Comparison of ENCODE assay signal across 13 cellular contexts in the genomic region with DNA sequence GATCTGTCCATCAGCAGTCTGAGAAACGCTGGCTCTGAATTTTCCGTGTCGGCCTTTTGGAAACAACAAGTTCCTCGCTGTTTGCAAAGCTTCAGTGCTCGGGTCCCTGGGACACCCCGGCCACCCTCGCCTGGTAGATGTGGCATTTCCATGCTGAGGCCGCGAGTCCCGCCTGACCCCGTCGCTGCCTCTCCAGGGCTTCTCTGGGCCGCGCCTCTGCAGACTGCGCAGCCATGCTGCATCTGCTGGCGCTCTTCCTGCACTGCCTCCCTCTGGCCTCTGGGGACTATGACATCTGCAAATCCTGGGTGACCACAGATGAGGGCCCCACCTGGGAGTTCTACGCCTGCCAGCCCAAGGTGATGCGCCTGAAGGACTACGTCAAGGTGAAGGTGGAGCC. TPM values are rescaled to one million over a fixed set of nuclear protein-coding genes. Genes with fewer than 3 reads are reported as not detected.
A peak's percentile ranks its signal among the peaks of the same experiment; 100 is the strongest.
DNase-seq lines count a peak whose midpoint lies in the region; ATAC-seq and TF ChIP-seq lines count a peak whose summit lies in the region.
"Had no signal": no experiment of that assay in that cellular context is flagged by ENCODE, and none has a peak within 500 bp of the region (broad histone marks: within the 10 kb centered on the region; RNA-seq: fewer than 3 reads in every experiment).

No MANE protein-coding gene starts in this region.

- no peak for ATAC-seq in GM18867 (IDR thresholded peaks at IDR 0.05; ENCODE audit: unreplicated experiment)
- ATAC-seq: activated CD4-positive, CD25-positive, alpha-beta regulatory T cell treated with anti-CD3 and anti-CD28 coated beads, Interleukin-2, amount 50 U/mL, for 24 hours had no signal

- H3F3A ChIP-seq in SU-DHL-6 (ENCODE audit: insufficient read depth), result no peaks in the 10 kb centered on the region

- DNase-seq in AG09309 (ENCODE audit: low read depth) (no peak), GM06990 (ENCODE audit: extremely low read depth, insufficient read length) (no peak), hepatocyte (ENCODE audit: low spot score) (peak; percentile 32), coronary artery (ENCODE audit: low spot score) (no peak), SHP77 treated with DMSO at 0.1 percent for 48 hours (lab: John Stamatoyannopoulos, UW) (no peak), transverse colon (no peak)
- DNase-seq: DMS79; Kasumi-1; naive thymus-derived CD8-positive, alpha-beta T cell; uterus had no signal

- H3K27ac ChIP-seq in SU-DHL-6 (ENCODE audit: low read depth, low read length), result no peak overlapping the region
- H3K27ac ChIP-seq in hepatocyte, result no peak overlapping the region
- no peak overlapping the region for H3K27ac ChIP-seq in coronary artery
- no peak overlapping the region for H3K27ac ChIP-seq in transverse colon
- H3K27ac ChIP-seq: uterus had no signal

- H3K4me3 ChIP-seq in AG09309 (ENCODE audit: control insufficient read depth, low read depth, low read length) (no peak overlapping the region), GM06990 (replicated peaks; ENCODE audit: low read depth, low read length) (no peak overlapping the region), SU-DHL-6 (ENCODE audit: insufficient read depth, low read length, poor library complexity, severe bottlenecking) (no peak overlapping the region), hepatocyte (no peak overlapping the region), coronary artery (no peak overlapping the region), transverse colon (no peak overlapping the region)
- H3K4me3 ChIP-seq: uterus had no signal

- H3K4me2 ChIP-seq in SU-DHL-6 (ENCODE audit: low read depth, low read length, poor library complexity, severe bottlenecking) (no peak overlapping the region), hepatocyte (no peak overlapping the region)

- in situ Hi-C loops in transverse colon (cut with MboI; ENCODE audit: low pct_ligation_motif_present in 1 of 4, low pct_unique_long_range_greater_than_20kb in 1 of 4, low sequenced_read_pairs in 3 of 4), result no loop called here

- no peak for TF ChIP-seq EP300 in transverse colon (IDR thresholded peaks at IDR 0.05; ENCODE audit: low read depth)

- intact Hi-C loops in transverse colon (cut with DNase I; ENCODE audit: low total_unique reads), result no loop called here

- no peak overlapping the region for H3K9ac ChIP-seq in SU-DHL-6 (ENCODE audit: low read length)

- no peaks in the 10 kb centered on the region for H3K9me3 ChIP-seq in SU-DHL-6 (ENCODE audit: insufficient read depth, low read length)
- H3K9me3 ChIP-seq in hepatocyte (ENCODE audit: low read depth), result no peaks in the 10 kb centered on the region
- H3K9me3 ChIP-seq in transverse colon, result no peaks in the 10 kb centered on the region
- H3K9me3 ChIP-seq: uterus had no signal

- H4K20me1 ChIP-seq in SU-DHL-6 (ENCODE audit: low read depth, low read length) (no peaks in the 10 kb centered on the region), hepatocyte (ENCODE audit: insufficient read depth, poor library complexity, severe bottlenecking) (no peaks in the 10 kb centered on the region)

- TF ChIP-seq CTCF in AG09309 (IDR thresholded peaks at IDR 0.05; ENCODE audit: control insufficient read depth, insufficient read depth, low read depth, low read length, missing control alignments), result peak; percentile 5
- TF ChIP-seq CTCF in GM06990 (IDR thresholded peaks at IDR 0.05; ENCODE audit: insufficient read depth, low read length, poor library complexity, severe bottlenecking), result peak; percentile 65
- TF ChIP-seq CTCF in SU-DHL-6 (IDR thresholded peaks at IDR 0.05; ENCODE audit: insufficient read depth, low read length, poor library complexity, severe bottlenecking), result peak; percentile 11
- peak; percentile 27 for TF ChIP-seq CTCF in hepatocyte (IDR thresholded peaks at IDR 0.05; ENCODE audit: poor library complexity)
- no peak for TF ChIP-seq CTCF in coronary artery (IDR thresholded peaks at IDR 0.05)
- TF ChIP-seq CTCF in transverse colon (IDR thresholded peaks at IDR 0.05), result peak in 1 of 5 experiments; percentile 14

- WGBS in hepatocyte (ENCODE audit: low lambda C conversion rate, missing lambda C conversion rate), result 58% methylated on average over 19 of the region's 19 CpGs
- WGBS in transverse colon (ENCODE audit: low coverage in 1 of 2), 2 donors, result 73% methylated on average over 19 of the region's 19 CpGs; no CpG with 5 or more reads in 1 of the 2 donors

- H3K36me3 ChIP-seq in GM06990 (ENCODE audit: control insufficient read depth, insufficient read depth, low read length) (no peaks in the 10 kb centered on the region), SU-DHL-6 (ENCODE audit: low read length) (no peaks in the 10 kb centered on the region), hepatocyte (replicated peaks; ENCODE audit: insufficient read depth, low read depth) (no peaks in the 10 kb centered on the region), transverse colon (no peaks in the 10 kb centered on the region)
- H3K36me3 ChIP-seq: uterus had no signal

- H3K27me3 ChIP-seq in GM06990 (replicated peaks; ENCODE audit: control insufficient read depth, insufficient read depth, low read length) (peaks cover 2% of the 10 kb centered on the region), SU-DHL-6 (ENCODE audit: low read length) (no peaks in the 10 kb centered on the region), hepatocyte (peaks cover 70% of the 10 kb centered on the region), transverse colon (peaks cover 82% of the 10 kb centered on the region)

- H2AFZ ChIP-seq in SU-DHL-6 (ENCODE audit: low read depth, low read length, severe bottlenecking) (no peak overlapping the region), hepatocyte (no peak overlapping the region)

- H3K79me2 ChIP-seq in SU-DHL-6 (ENCODE audit: insufficient read depth, low read length) (no peaks in the 10 kb centered on the region), hepatocyte (no peaks in the 10 kb centered on the region)

- H3K9me2 ChIP-seq in SU-DHL-6 (replicated peaks; ENCODE audit: insufficient read depth, low read length) (no peaks in the 10 kb centered on the region), hepatocyte (replicated peaks; ENCODE audit: insufficient read depth) (no peaks in the 10 kb centered on the region)

- H3K4me1 ChIP-seq in hepatocyte (ENCODE audit: insufficient read depth), result peaks cover 11% of the 10 kb centered on the region
- H3K4me1 ChIP-seq in transverse colon, result peaks cover 7 to 17% (median 12%) of the 10 kb centered on the region in 4 donors

- TF ChIP-seq POLR2A in transverse colon (IDR thresholded peaks at IDR 0.05), result no peak

RNA-seq across cellular contexts. Expression of gene NTNG2, which starts 4.7 kb away (rescaled TPM):
- total RNA-seq in hepatocyte (0.20 and 1.8 TPM in 2 replicates), transverse colon (1 to 10 TPM in 1 of 4 donors, under 1 TPM in 1, not detected in 2; 0.27 to 1.1 TPM)
- polyA plus RNA-seq in hepatocyte, result 0.17 and 0.48 TPM in 2 replicates
